Comparison of ENCODE assay signal across 29 cellular contexts in the genomic region with DNA sequence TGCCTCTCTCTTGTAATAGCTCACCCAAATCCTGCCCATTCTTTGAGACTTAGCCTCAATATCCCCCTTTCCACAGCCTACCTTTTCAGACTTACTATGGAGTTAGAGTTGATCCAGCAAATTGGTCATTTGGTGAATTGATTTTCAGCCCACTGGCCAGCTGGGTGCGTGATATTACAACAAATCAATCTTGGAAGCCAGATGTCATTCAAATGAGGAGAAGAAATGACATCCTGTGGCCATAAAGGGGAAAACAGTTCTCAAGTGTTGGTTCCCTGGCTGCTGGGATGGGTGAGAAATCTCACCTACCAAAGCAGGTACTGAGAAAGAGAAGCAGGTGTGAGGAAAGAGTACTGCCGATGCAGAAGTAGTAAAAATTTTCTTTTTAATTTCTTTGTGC. TPM values are rescaled to one million over a fixed set of nuclear protein-coding genes. Genes with fewer than 3 reads are reported as not detected.
A peak's percentile ranks its signal among the peaks of the same experiment; 100 is the strongest.
DNase-seq lines count a peak whose midpoint lies in the region; ATAC-seq and TF ChIP-seq lines count a peak whose summit lies in the region.
"Had no signal": no experiment of that assay in that cellular context is flagged by ENCODE, and none has a peak within 500 bp of the region (broad histone marks: within the 10 kb centered on the region; RNA-seq: fewer than 3 reads in every experiment).

No MANE protein-coding gene starts in this region.

- no peaks in the 10 kb centered on the region for H3K79me1 ChIP-seq in mesendoderm (ENCODE audit: low read length)

- no peaks in the 10 kb centered on the region for H3K4me1 ChIP-seq in mesendoderm (ENCODE audit: control insufficient read depth, low read depth, low read length)
- H3K4me1 ChIP-seq: A549, adrenal gland, BE2C, stomach, tibial nerve had no signal

- TF ChIP-seq CTCF in RWPE1 (conservative IDR thresholded peaks at IDR 0.05; ENCODE audit: low read depth) = no peak

- H3K4me1 Mint-ChIP-seq in activated CD8-positive, alpha-beta memory T cell treated with anti-CD3 and anti-CD28 coated beads, Interleukin-2, amount 10 ng/mL, durations not matched to agents 7 days and 5 days = no peaks in the 10 kb centered on the region
- H3K4me1 Mint-ChIP-seq: IgD-negative memory B cell, naive B cell had no signal

- H3K4me3 ChIP-seq in mesendoderm (ENCODE audit: low read length) = no peak overlapping the region
- H3K4me3 ChIP-seq: A549, adrenal gland, coronary artery, GM23248, ovary, stomach, tibial nerve had no signal

- H3K27ac ChIP-seq in RWPE1 = no peak overlapping the region
- no peak overlapping the region for H3K27ac ChIP-seq in mesendoderm (ENCODE audit: low read depth, low read length)
- H3K27ac ChIP-seq: A549, adrenal gland, coronary artery, GM23248, HL-60, ovary, stomach, tibial nerve had no signal

- POLR2A ChIA-PET in RWPE1 (lab: Yijun Ruan, JAX; ENCODE audit: low non-redundant PET) = no interaction called here

- no peaks in the 10 kb centered on the region for H3K36me3 Mint-ChIP-seq in activated CD8-positive, alpha-beta memory T cell treated with anti-CD3 and anti-CD28 coated beads, Interleukin-2, amount 10 ng/mL, durations not matched to agents 7 days and 5 days
- H3K36me3 Mint-ChIP-seq: naive B cell had no signal

- no peak overlapping the region for H2BK5ac ChIP-seq in mesendoderm (ENCODE audit: low read length)

- H2BK120ac ChIP-seq in mesendoderm (ENCODE audit: low read depth, low read length) = no peak overlapping the region

- CTCF ChIA-PET in RWPE1 (lab: Yijun Ruan, JAX) = interaction anchor here (0.6 kb wide), 1 partner anchor 1273 kb away, joined by 3 read pairs; no protein-coding TSS in a partner anchor
- CTCF ChIA-PET in activated CD8-positive, alpha-beta memory T cell treated with anti-CD3 and anti-CD28 coated beads, Interleukin-2, amount 10 ng/mL, durations not matched to agents 7 days and 5 days (lab: Charles Lee) = no interaction called here

- no CpG with 5 or more reads among the region's 2 CpGs for WGBS in mesendoderm (ENCODE audit: extremely low coverage, insufficient coverage, low lambda C conversion rate)

- no peak overlapping the region for H2BK15ac ChIP-seq in mesendoderm (replicated peaks; ENCODE audit: low read depth)

- H3K56ac ChIP-seq in mesendoderm (ENCODE audit: low read length) = no peak overlapping the region

- no peak overlapping the region for H2AK5ac ChIP-seq in mesendoderm (ENCODE audit: low read length)

- H4K8ac ChIP-seq in mesendoderm (ENCODE audit: low read depth, low read length) = no peak overlapping the region

- peak overlapping the region; percentile 78 for H4K5ac ChIP-seq in mesendoderm (ENCODE audit: low read length)

- H3K23ac ChIP-seq in mesendoderm (ENCODE audit: low read length) = no peak overlapping the region

- no peak overlapping the region for H3K27ac Mint-ChIP-seq in activated CD8-positive, alpha-beta memory T cell treated with anti-CD3 and anti-CD28 coated beads, Interleukin-2, amount 10 ng/mL, durations not matched to agents 7 days and 5 days
- H3K27ac Mint-ChIP-seq: activated CD8-positive, alpha-beta T cell treated with anti-CD3 and anti-CD28 coated beads for 36 hours; IgD-negative memory B cell; naive B cell had no signal

- H3K18ac ChIP-seq in mesendoderm (ENCODE audit: low read length) = no peak overlapping the region

- H3K4ac ChIP-seq in mesendoderm (ENCODE audit: low read depth, low read length) = no peak overlapping the region

- H3K36me3 ChIP-seq in mesendoderm (ENCODE audit: control insufficient read depth, insufficient read depth, low read length) = no peaks in the 10 kb centered on the region
- H3K36me3 ChIP-seq: adrenal gland, BE2C, ovary, stomach, tibial nerve had no signal

- DNase-seq in NCI-H748 (lab: John Stamatoyannopoulos, UW; ENCODE audit: unreplicated experiment) = peak; percentile 26
- DNase-seq in NCI-H748 treated with DMSO at 0.1 percent for 48 hours (lab: John Stamatoyannopoulos, UW) = no peak
- DNase-seq in HT-29 (ENCODE audit: low spot score) = peak; percentile 11
- peak; percentile 31 for DNase-seq in RWPE1 (ENCODE audit: low spot score)
- DNase-seq in mesendoderm = peak; percentile 43
- no peak for DNase-seq in amniotic stem cell (lab: John Stamatoyannopoulos, UW)
- no peak for DNase-seq in activated CD8-positive, alpha-beta memory T cell treated with anti-CD3 and anti-CD28 coated beads, Interleukin-2, amount 10 ng/mL, durations not matched to agents 7 days and 5 days
- DNase-seq in activated naive CD4-positive, alpha-beta T cell (lab: John Stamatoyannopoulos, UW) = no peak
- DNase-seq: activated CD8-positive, alpha-beta T cell treated with anti-CD3 and anti-CD28 coated beads for 36 hours; activated gamma-delta T cell treated with Interleukin-2 at 50 U/mL for 16 hours; activated T-cell treated with anti-CD3 and anti-CD28 coated beads, Interleukin-2, amount 50 U/mL, for 1 hour; adrenal gland; BE2C; glutamatergic neuron; GM23248; left cardiac atrium; mesenchymal stem cell; naive B cell; NCI-H1694; NCI-H446; ovary; right cardiac atrium; stomach; T-helper 9 cell had no signal

- no peak overlapping the region for H3K4me3 Mint-ChIP-seq in activated CD8-positive, alpha-beta memory T cell treated with anti-CD3 and anti-CD28 coated beads, Interleukin-2, amount 10 ng/mL, durations not matched to agents 7 days and 5 days
- H3K4me3 Mint-ChIP-seq: activated CD8-positive, alpha-beta T cell treated with anti-CD3 and anti-CD28 coated beads for 36 hours; IgD-negative memory B cell had no signal

- H3K9ac ChIP-seq in mesendoderm (ENCODE audit: low read length) = no peak overlapping the region
- H3K9ac ChIP-seq: GM23248 had no signal

- H3K4me2 ChIP-seq in mesendoderm (ENCODE audit: low read length) = no peak overlapping the region
- H3K4me2 ChIP-seq: A549 had no signal

- no peak for ATAC-seq in activated CD8-positive, alpha-beta memory T cell treated with anti-CD3 and anti-CD28 coated beads, Interleukin-2, amount 10 ng/mL, durations not matched to agents 7 days and 5 days
- ATAC-seq: activated CD8-positive, alpha-beta T cell treated with anti-CD3 and anti-CD28 coated beads for 36 hours; left cardiac atrium; right cardiac atrium had no signal

- peaks cover 18% of the 10 kb centered on the region for H3K27me3 Mint-ChIP-seq in activated CD8-positive, alpha-beta memory T cell treated with anti-CD3 and anti-CD28 coated beads, Interleukin-2, amount 10 ng/mL, durations not matched to agents 7 days and 5 days

- no peaks in the 10 kb centered on the region for H3K79me2 ChIP-seq in mesendoderm (ENCODE audit: control insufficient read depth, insufficient read depth, low read length)

- no peaks in the 10 kb centered on the region for H3K9me3 Mint-ChIP-seq in activated CD8-positive, alpha-beta memory T cell treated with anti-CD3 and anti-CD28 coated beads, Interleukin-2, amount 10 ng/mL, durations not matched to agents 7 days and 5 days (ENCODE audit: low read depth)
- H3K9me3 Mint-ChIP-seq: activated CD8-positive, alpha-beta T cell treated with anti-CD3 and anti-CD28 coated beads for 36 hours; IgD-negative memory B cell; naive B cell had no signal

- H3K27me3 ChIP-seq in mesendoderm (ENCODE audit: insufficient read depth, low read length, poor library complexity) = no peaks in the 10 kb centered on the region
- H3K27me3 ChIP-seq: adrenal gland, BE2C, ovary, stomach, tibial nerve had no signal

RNA-seq across cellular contexts. Expression of a gene that starts 36.7 kb away (rescaled TPM):
- total RNA-seq in HT-29 (2014; rRNA removed; shearing (Covaris generic)) = not detected in 2 replicates
- polyA plus RNA-seq in mesendoderm (2013, experiment 1 of 2) = 2.0 TPM
- polyA plus RNA-seq in mesendoderm (2013, experiment 2 of 2) = 2.1 TPM
- total RNA-seq in activated CD8-positive, alpha-beta memory T cell treated with anti-CD3 and anti-CD28 coated beads, Interleukin-2, amount 10 ng/mL, durations not matched to agents 7 days and 5 days = not detected
- total RNA-seq: activated CD8-positive, alpha-beta T cell treated with anti-CD3 and anti-CD28 coated beads for 36 hours; adrenal gland; GM23248; left cardiac atrium; ovary; right cardiac atrium; tibial nerve had no signal
- polyA plus RNA-seq: A549, adrenal gland, GM23248, IgD-negative memory B cell, ovary, right cardiac atrium, stomach had no signal

Comparison
In these comparisons a context has a peak if more than half of its experiments do, and no peak if none do; other contexts are left out.
1. DNase-seq: peak in NCI-H748 (single experiment), HT-29 (single experiment), RWPE1 (single experiment) and mesendoderm (single experiment); none in NCI-H748 treated with DMSO at 0.1 percent for 48 hours (single experiment), amniotic stem cell (single experiment), activated CD8-positive, alpha-beta memory T cell treated with anti-CD3 and anti-CD28 coated beads, Interleukin-2, amount 10 ng/mL, durations not matched to agents 7 days and 5 days (single experiment) and activated naive CD4-positive, alpha-beta T cell (0 of 4).